ENCODE assay signal across 24 cellular contexts in genomic region chr10:81104494-81104893, GRCh38.
"Had no signal": no experiment of that assay in that cellular context is flagged by ENCODE, and none has a peak within 500 bp of the region (broad histone marks: within the 10 kb centered on the region; RNA-seq: fewer than 3 reads in every experiment).

No MANE protein-coding gene starts in this region.

- H3K27me3 ChIP-seq: gastrocnemius medialis, hepatocyte, right lobe of liver, testis, uterus had no signal

- H3K4me2 ChIP-seq: hepatocyte had no signal

- DNase-seq: activated B cell treated with CpG ODN at 0.5 μM for 24 hours; activated naive CD4-positive, alpha-beta T cell; activated T-cell treated with anti-CD3 and anti-CD28 coated beads for 4 hours; activated T-cell treated with anti-CD3 and anti-CD28 coated beads, Interleukin-2, amount 50 U/mL, for 72 hours; anterior cingulate cortex; dermis blood vessel endothelial cell; effector CD8-positive, alpha-beta T cell; gastrocnemius medialis; islet precursor cell; left ventricle myocardium inferior; mesendoderm; right lobe of liver; stimulated activated CD4-positive, alpha-beta T cell treated with anti-CD3 and anti-CD28 coated beads, Interleukin-2, amount 100 ng/mL, for 48 hours; stimulated activated naive CD8-positive, alpha-beta T cell treated with anti-CD3 and anti-CD28 coated beads, Interleukin-15, Interleukin-2, amounts not matched to agents 100 U/mL and 50 U/mL, for 24 hours; testis; trophoblast cell; uterus had no signal

- H3K36me3 ChIP-seq: gastrocnemius medialis, left ventricle myocardium inferior, right lobe of liver, uterus had no signal

- H3K4me3 ChIP-seq: gastrocnemius medialis, hepatocyte, left ventricle myocardium inferior, lung, right lobe of liver, testis, uterus had no signal

- H3K9me3 ChIP-seq: gastrocnemius medialis, left ventricle myocardium inferior, right lobe of liver, testis, uterus had no signal

- FAIRE-seq: bronchial epithelial cell, colon, endometrium had no signal

- H3K79me2 ChIP-seq: hepatocyte had no signal

- H3K27ac ChIP-seq: epithelial cell of prostate, gastrocnemius medialis, hepatocyte, left ventricle myocardium inferior, right lobe of liver, testis, uterus had no signal

- ATAC-seq: activated T-cell treated with anti-CD3 and anti-CD28 coated beads, Interleukin-2, amount 50 U/mL, for 72 hours; gastrocnemius medialis; natural killer cell treated with Interleukin-12 subunit alpha and Interleukin-12 subunit beta and Interleukin-15 and Interleukin-18, amount 100 ng/mL, for 72 hours; right lobe of liver; stimulated activated naive CD8-positive, alpha-beta T cell treated with anti-CD3 and anti-CD28 coated beads, Interleukin-15, Interleukin-2, amounts not matched to agents 100 U/mL and 50 U/mL, for 24 hours had no signal

- H3K4me1 ChIP-seq: gastrocnemius medialis, left ventricle myocardium inferior, right lobe of liver, testis, uterus had no signal

- H2AFZ ChIP-seq: hepatocyte had no signal
